Comparison of ENCODE assay signal across 2 cellular contexts in the genomic region with DNA sequence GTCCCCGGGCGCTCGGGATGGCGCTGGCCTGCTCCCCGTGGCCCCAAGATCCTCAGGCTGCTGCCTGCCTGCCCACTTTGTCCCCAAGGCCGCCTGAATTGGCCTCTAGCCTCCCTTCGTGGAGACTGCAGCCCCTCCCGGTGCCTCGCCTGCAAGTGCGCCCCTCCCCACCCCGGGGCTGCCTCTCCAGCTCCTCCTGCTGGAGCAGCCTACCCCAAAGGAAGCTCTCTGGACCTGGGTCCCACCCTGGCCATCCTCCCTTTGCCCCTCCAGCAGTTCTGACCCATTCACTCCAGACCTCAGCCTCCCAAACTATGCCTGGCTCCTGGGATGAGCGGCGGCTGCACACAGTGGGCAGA.
TF ChIP-seq lines count a peak whose summit lies in the region.

No MANE protein-coding gene starts in this region.

TF ChIP-seq in IMR-90, 13 proteins besides CTCF, POLR2A, EP300 and RAD21:
- no peak for TF ChIP-seq MXI1 (IDR thresholded peaks at IDR 0.05; ENCODE audit: borderline replicate concordance, low read depth, low read length)

TF ChIP-seq in K562, 482 proteins besides CTCF, POLR2A, EP300 and RAD21:
- TF ChIP-seq MEIS2 (IDR thresholded peaks at IDR 0.05; ENCODE audit: partially characterized antibody) (no peak), PTRF (tag; IDR thresholded peaks at IDR 0.05) (no peak), SMAD4 (CRISPR knock-in tag; conservative IDR thresholded peaks at IDR 0.05) (no peak), ZKSCAN3 (CRISPR knock-in tag; IDR thresholded peaks at IDR 0.05) (no peak), NR1H2 (CRISPR knock-in tag; IDR thresholded peaks at IDR 0.05) (no peak), ZNF316 (IDR thresholded peaks at IDR 0.05) (no peak), ZNF551 (CRISPR knock-in tag; IDR thresholded peaks at IDR 0.05) (no peak), FOXJ2 (tag; IDR thresholded peaks at IDR 0.05) (no peak), MEF2A (IDR thresholded peaks at IDR 0.05; ENCODE audit: control insufficient read depth, low read depth, low read length) (no peak), NR2C1 (IDR thresholded peaks at IDR 0.05) (no peak), NR2C1 (tag; IDR thresholded peaks at IDR 0.05) (no peak), NCOA2 (IDR thresholded peaks at IDR 0.05; ENCODE audit: partially characterized antibody in 2 of 2) (no peak), ZNF75A (CRISPR knock-in tag; IDR thresholded peaks at IDR 0.05) (no peak), GTF2E2 (tag; IDR thresholded peaks at IDR 0.05) (no peak), RAD51 (IDR thresholded peaks at IDR 0.05; ENCODE audit: borderline replicate concordance, low read depth) (no peak)
- TF ChIP-seq, protein P1, sequence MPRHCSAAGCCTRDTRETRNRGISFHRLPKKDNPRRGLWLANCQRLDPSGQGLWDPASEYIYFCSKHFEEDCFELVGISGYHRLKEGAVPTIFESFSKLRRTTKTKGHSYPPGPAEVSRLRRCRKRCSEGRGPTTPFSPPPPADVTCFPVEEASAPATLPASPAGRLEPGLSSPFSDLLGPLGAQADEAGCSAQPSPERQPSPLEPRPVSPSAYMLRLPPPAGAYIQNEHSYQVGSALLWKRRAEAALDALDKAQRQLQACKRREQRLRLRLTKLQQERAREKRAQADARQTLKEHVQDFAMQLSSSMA (CRISPR knock-in tag; IDR thresholded peaks at IDR 0.05), result no peak
